In the genomic region with DNA sequence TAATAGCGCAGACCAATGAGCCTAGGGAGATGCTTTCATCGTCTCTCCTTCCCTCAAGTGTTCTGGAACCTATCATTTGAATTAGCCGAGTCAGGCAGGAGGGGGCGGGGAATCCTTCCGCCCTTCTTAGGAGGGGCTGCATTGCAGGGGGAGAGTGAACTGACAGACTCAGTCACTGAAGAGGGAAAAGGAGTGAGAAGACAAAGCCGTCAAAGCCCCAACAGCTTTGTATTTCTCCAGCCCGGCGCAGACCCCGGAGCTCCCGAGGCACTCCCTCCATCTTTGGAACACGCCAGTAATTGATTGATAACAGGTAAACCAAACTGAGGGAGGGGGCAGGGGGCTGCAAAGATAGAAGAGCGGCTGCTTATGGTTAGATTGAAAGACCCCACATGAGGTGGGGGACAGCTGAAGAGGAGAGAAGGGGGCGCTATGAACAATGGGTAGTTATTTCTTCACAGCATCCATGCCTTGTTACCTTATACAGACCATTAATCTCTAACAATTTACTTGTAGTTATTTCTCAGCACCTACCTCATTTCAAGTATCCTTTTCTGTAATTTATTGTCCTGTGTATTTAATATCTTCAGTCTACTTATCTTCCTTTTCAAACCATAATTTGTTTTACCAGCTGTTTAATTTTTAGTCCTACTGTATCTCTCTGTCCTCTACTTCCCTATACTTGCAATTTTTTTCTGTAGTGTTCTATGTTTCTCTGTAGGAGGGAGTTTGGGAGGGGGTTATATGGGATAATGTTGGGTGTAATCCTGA, we compare ENCODE assay signal across 8 cellular contexts. TPM values are rescaled to one million over a fixed set of nuclear protein-coding genes. Genes with fewer than 3 reads are reported as not detected.
DNase-seq lines count a peak whose midpoint lies in the region; ATAC-seq and TF ChIP-seq lines count a peak whose summit lies in the region.

A gene with protein sequence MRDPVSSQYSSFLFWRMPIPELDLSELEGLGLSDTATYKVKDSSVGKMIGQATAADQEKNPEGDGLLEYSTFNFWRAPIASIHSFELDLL (plus strand): TSS at position 157 of the 771 bp plus-strand sequence. CDS start 6,828 bp downstream, outside the sequence.

- H3K36me3 Mint-ChIP-seq in T-cell, result peaks cover 28% of the 10 kb centered on the region
- H3K36me3 Mint-ChIP-seq in stimulated activated naive CD8-positive, alpha-beta T cell treated with anti-CD3 and anti-CD28 coated beads, Interleukin-15, Interleukin-2, amounts not matched to agents 100 ng/mL and 50 ng/mL, for 24 hours (ENCODE audit: low read depth), result peaks cover 39% of the 10 kb centered on the region

- H3K9me2 ChIP-seq in MM.1S (replicated peaks; ENCODE audit: insufficient read depth, low read length), result no peaks in the 10 kb centered on the region

- H3K79me2 ChIP-seq in MM.1S (ENCODE audit: low read length), result peaks cover 45% of the 10 kb centered on the region

- H3K27me3 Mint-ChIP-seq in T-cell, result no peaks in the 10 kb centered on the region
- no peaks in the 10 kb centered on the region for H3K27me3 Mint-ChIP-seq in stimulated activated naive CD8-positive, alpha-beta T cell treated with anti-CD3 and anti-CD28 coated beads, Interleukin-15, Interleukin-2, amounts not matched to agents 100 ng/mL and 50 ng/mL, for 24 hours

- H3K9me3 ChIP-seq in MM.1S (replicated peaks; ENCODE audit: insufficient read depth, low read length), result no peaks in the 10 kb centered on the region
- H3K9me3 ChIP-seq in duodenal mucosa (ENCODE audit: control insufficient read depth in 1 of 2, low read length in 2 of 2), result no peaks in the 10 kb centered on the region

- H3K4me2 ChIP-seq in MM.1S (ENCODE audit: low read depth, low read length), result peak within 1 kb of the TSS; percentile 96

- H3K27ac Mint-ChIP-seq in T-cell, result peak within 1 kb of the TSS; percentile 96 to 99
- H3K27ac Mint-ChIP-seq in stimulated activated naive CD8-positive, alpha-beta T cell treated with anti-CD3 and anti-CD28 coated beads, Interleukin-15, Interleukin-2, amounts not matched to agents 100 ng/mL and 50 ng/mL, for 24 hours, result peak within 1 kb of the TSS; percentile 97

- H3K4me1 ChIP-seq in MM.1S (ENCODE audit: low read length) (peaks cover 31% of the 10 kb centered on the region), duodenal mucosa (ENCODE audit: control insufficient read depth in 1 of 2, insufficient read depth in 2 of 2, low read length in 2 of 2) (peaks cover 28 to 42% of the 10 kb centered on the region in 2 donors)

- no peak for TF ChIP-seq CTCF in MM.1S (IDR thresholded peaks at IDR 0.05; ENCODE audit: low read length)

- CTCF ChIA-PET in T-cell (lab: Charles Lee), result interaction anchor here (0.6 to 3.1 kb wide), 7 partner anchors 11 to 86 kb away, joined by 3 to 22 read pairs (median 5); a partner anchor contains a TSS

- POLR2A ChIA-PET in T-cell (lab: Charles Lee), result interaction anchor here in 1 of 2 donors (0.6 kb wide), 2 partner anchors 152 to 497 kb away, joined by 3 read pairs; no protein-coding TSS in a partner anchor

- intact Hi-C loops in left colon (cut with DNase I, micrococcal nuclease), result no loop called here

- H3K4me1 Mint-ChIP-seq in T-cell, result peaks cover 35 to 48% (median 36%) of the 10 kb centered on the region in 3 donors
- H3K4me1 Mint-ChIP-seq in stimulated activated naive CD8-positive, alpha-beta T cell treated with anti-CD3 and anti-CD28 coated beads, Interleukin-15, Interleukin-2, amounts not matched to agents 100 ng/mL and 50 ng/mL, for 24 hours (ENCODE audit: low read depth), result peaks cover 58% of the 10 kb centered on the region

- DNase-seq in DMS79 treated with DMSO at 0.1 percent for 48 hours (lab: John Stamatoyannopoulos, UW), result peak; percentile 88
- DNase-seq in MM.1S, result no peak
- DNase-seq in T-cell, result peak in 2 of 34 experiments; percentile 23 to 34
- DNase-seq in left colon, result peak; percentile 34 to 42
- DNase-seq in GM19240 (ENCODE audit: insufficient read length, low spot score), result no peak
- no peak for DNase-seq in MV-4-11 (lab: John Stamatoyannopoulos, UW)

- H3K4me3 Mint-ChIP-seq in T-cell, result peak within 1 kb of the TSS; percentile 93 to 99 (median 95)
- H3K4me3 Mint-ChIP-seq in stimulated activated naive CD8-positive, alpha-beta T cell treated with anti-CD3 and anti-CD28 coated beads, Interleukin-15, Interleukin-2, amounts not matched to agents 100 ng/mL and 50 ng/mL, for 24 hours, result peak within 1 kb of the TSS; percentile 98

- H3K9ac ChIP-seq in MM.1S (ENCODE audit: low read length) (peak within 1 kb of the TSS; percentile 83), duodenal mucosa (ENCODE audit: low read depth in 1 of 2, low read length in 2 of 2) (peak within 1 kb of the TSS; percentile 97 to 99)

- peaks cover 21% of the 10 kb centered on the region for H3F3A ChIP-seq in MM.1S (ENCODE audit: insufficient read depth, low read length)

- H3K27ac ChIP-seq in MM.1S (ENCODE audit: low read length), result peak within 1 kb of the TSS; percentile 76; the same call in 1 of the 2 replicates
- H3K27ac ChIP-seq in duodenal mucosa (ENCODE audit: low read depth, low read length), result peak within 1 kb of the TSS; percentile 94

- H3K27me3 ChIP-seq in MM.1S (replicated peaks; ENCODE audit: insufficient read depth, low read length) (no peaks in the 10 kb centered on the region), duodenal mucosa (ENCODE audit: control insufficient read depth in 1 of 2, insufficient read depth in 2 of 2, low read length in 2 of 2) (no peaks in the 10 kb centered on the region)

- no peaks in the 10 kb centered on the region for H4K20me1 ChIP-seq in MM.1S (ENCODE audit: insufficient read depth, low read length)

- no peaks in the 10 kb centered on the region for H3K9me3 Mint-ChIP-seq in T-cell
- H3K9me3 Mint-ChIP-seq in stimulated activated naive CD8-positive, alpha-beta T cell treated with anti-CD3 and anti-CD28 coated beads, Interleukin-15, Interleukin-2, amounts not matched to agents 100 ng/mL and 50 ng/mL, for 24 hours, result no peaks in the 10 kb centered on the region

- H3K4me3 ChIP-seq in MM.1S (ENCODE audit: low read length), result peak within 1 kb of the TSS; percentile 91
- peak within 1 kb of the TSS; percentile 97 to 98 for H3K4me3 ChIP-seq in duodenal mucosa (ENCODE audit: low read depth in 1 of 2, low read length in 2 of 2)

- peaks cover 4% of the 10 kb centered on the region; the same call in 1 of the 2 replicates for H3K36me3 ChIP-seq in MM.1S (replicated peaks; ENCODE audit: insufficient read depth, low read length)
- H3K36me3 ChIP-seq in duodenal mucosa (ENCODE audit: control insufficient read depth in 1 of 2, insufficient read depth in 2 of 2, low read length in 2 of 2), result peaks cover 7 to 13% of the 10 kb centered on the region in 2 donors

- peak within 1 kb of the TSS; percentile 82 for H2AFZ ChIP-seq in MM.1S (ENCODE audit: low read length)

- ATAC-seq in T-cell (replicated peaks in 1 of 4) (no peak), left colon (no peak)

RNA-seq across cellular contexts. Expression of the gene that starts here (rescaled TPM):
- total RNA-seq in T-cell (1 to 10 TPM; 3.6 to 4.9 (median 3.9) TPM), left colon (under 1 TPM; 0.21 to 0.81 TPM)

Comparison
In these comparisons a context has a peak if more than half of its experiments do, and no peak if none do; other contexts are left out.
1. Peak in DNase-seq in left colon; RNA of the gene not detected or under 1 TPM.